In genomic region chr6:169971951-169972651, GRCh38 we compare ENCODE assay signal across 15 cellular contexts.
"Had no signal": no experiment of that assay in that cellular context is flagged by ENCODE, and none has a peak within 500 bp of the region (broad histone marks: within the 10 kb centered on the region; RNA-seq: fewer than 3 reads in every experiment).

No MANE protein-coding gene starts in this region.

- H3K9me3 ChIP-seq: breast epithelium, heart left ventricle, pancreas, SJCRH30, tibial artery had no signal

- H3K27me3 ChIP-seq: pancreas, SJCRH30 had no signal

- H3K4me1 ChIP-seq: breast epithelium, pancreas, tibial artery had no signal

- ATAC-seq: activated CD8-positive, alpha-beta T cell treated with anti-CD3 and anti-CD28 coated beads, Interleukin-2, amount 10 ng/mL, durations not matched to agents 7 days and 5 days; heart left ventricle; left lobe of liver; pancreas had no signal

- FAIRE-seq: endothelial cell of umbilical vein, pancreas had no signal

- H3K4me3 Mint-ChIP-seq: activated CD8-positive, alpha-beta T cell treated with anti-CD3 and anti-CD28 coated beads, Interleukin-2, amount 10 ng/mL, durations not matched to agents 7 days and 5 days; activated naive CD8-positive, alpha-beta T cell treated with anti-CD3 and anti-CD28 coated beads, Interleukin-2, amount 10 ng/mL, durations not matched to agents 7 days and 5 days; nephron progenitor cell had no signal

- H3K4me3 ChIP-seq: breast epithelium, heart left ventricle, pancreas, SJCRH30, skin epidermis, tibial artery had no signal

- H3K36me3 Mint-ChIP-seq: activated naive CD8-positive, alpha-beta T cell treated with anti-CD3 and anti-CD28 coated beads, Interleukin-2, amount 10 ng/mL, durations not matched to agents 7 days and 5 days had no signal

- H3K9me3 Mint-ChIP-seq: activated naive CD8-positive, alpha-beta T cell treated with anti-CD3 and anti-CD28 coated beads, Interleukin-2, amount 10 ng/mL, durations not matched to agents 7 days and 5 days had no signal

- DNase-seq: activated CD8-positive, alpha-beta T cell treated with anti-CD3 and anti-CD28 coated beads, Interleukin-2, amount 10 ng/mL, durations not matched to agents 7 days and 5 days; activated gamma-delta T cell; activated naive CD8-positive, alpha-beta T cell treated with anti-CD3 and anti-CD28 coated beads, Interleukin-2, amount 10 ng/mL, durations not matched to agents 7 days and 5 days; anterior cingulate cortex; foreskin melanocyte; nephron progenitor cell; SJCRH30; T-helper 9 cell had no signal

- H3K36me3 ChIP-seq: breast epithelium, heart left ventricle, pancreas, SJCRH30, tibial artery had no signal

- H3K27ac ChIP-seq: breast epithelium, heart left ventricle, pancreas, SJCRH30, skin epidermis, tibial artery had no signal

- H3K27ac Mint-ChIP-seq: activated CD8-positive, alpha-beta T cell treated with anti-CD3 and anti-CD28 coated beads, Interleukin-2, amount 10 ng/mL, durations not matched to agents 7 days and 5 days; activated naive CD8-positive, alpha-beta T cell treated with anti-CD3 and anti-CD28 coated beads, Interleukin-2, amount 10 ng/mL, durations not matched to agents 7 days and 5 days; nephron progenitor cell had no signal
